Comparison of ENCODE assay signal across 1 cellular context in genomic region chr1:212689758-212690540, GRCh38.
TF ChIP-seq lines count a peak whose summit lies in the region.

No MANE protein-coding gene starts in this region.

TF ChIP-seq in HEK293, 187 proteins besides CTCF, POLR2A, EP300 and RAD21 (continued from another document):
- TF ChIP-seq, protein P1, sequence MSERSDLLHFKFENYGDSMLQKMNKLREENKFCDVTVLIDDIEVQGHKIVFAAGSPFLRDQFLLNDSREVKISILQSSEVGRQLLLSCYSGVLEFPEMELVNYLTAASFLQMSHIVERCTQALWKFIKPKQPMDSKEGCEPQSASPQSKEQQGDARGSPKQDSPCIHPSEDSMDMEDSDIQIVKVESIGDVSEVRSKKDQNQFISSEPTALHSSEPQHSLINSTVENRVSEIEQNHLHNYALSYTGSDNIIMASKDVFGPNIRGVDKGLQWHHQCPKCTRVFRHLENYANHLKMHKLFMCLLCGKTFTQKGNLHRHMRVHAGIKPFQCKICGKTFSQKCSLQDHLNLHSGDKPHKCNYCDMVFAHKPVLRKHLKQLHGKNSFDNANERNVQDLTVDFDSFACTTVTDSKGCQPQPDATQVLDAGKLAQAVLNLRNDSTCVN (tag by site-specific recombination; optimal IDR thresholded peaks at IDR 0.05), result no peak
- TF ChIP-seq, protein P2, sequence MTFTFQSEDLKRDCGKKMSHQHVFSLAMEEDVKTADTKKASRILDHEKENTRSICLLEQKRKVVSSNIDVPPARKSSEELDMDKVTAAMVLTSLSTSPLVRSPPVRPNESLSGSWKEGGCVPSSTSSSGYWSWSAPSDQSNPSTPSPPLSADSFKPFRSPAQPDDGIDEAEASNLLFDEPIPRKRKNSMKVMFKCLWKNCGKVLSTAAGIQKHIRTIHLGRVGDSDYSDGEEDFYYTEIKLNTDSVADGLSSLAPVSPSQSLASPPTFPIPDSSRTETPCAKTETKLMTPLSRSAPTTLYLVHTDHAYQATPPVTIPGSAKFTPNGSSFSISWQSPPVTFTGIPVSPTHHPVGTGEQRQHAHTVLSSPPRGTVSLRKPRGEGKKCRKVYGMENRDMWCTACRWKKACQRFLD (tag by site-specific recombination; IDR thresholded peaks at IDR 0.05), result no peak
- no peak for TF ChIP-seq ZNF140 (tag by site-specific recombination; IDR thresholded peaks at IDR 0.05)
- TF ChIP-seq ZNF571 (tag by site-specific recombination; IDR thresholded peaks at IDR 0.05), result no peak
- TF ChIP-seq ZNF837 (tag by site-specific recombination; IDR thresholded peaks at IDR 0.05), result no peak
- peak; percentile 31; the same call in 1 of the 2 replicates for TF ChIP-seq YY2 (tag by site-specific recombination; IDR thresholded peaks at IDR 0.05)
- TF ChIP-seq SALL2 (tag by site-specific recombination; IDR thresholded peaks at IDR 0.05; ENCODE audit: borderline replicate concordance), result no peak
- no peak for TF ChIP-seq ZNF548 (tag by site-specific recombination; IDR thresholded peaks at IDR 0.05)
- no peak for TF ChIP-seq ZNF133 (tag by site-specific recombination; IDR thresholded peaks at IDR 0.05)
- TF ChIP-seq MZF1 (tag by site-specific recombination; IDR thresholded peaks at IDR 0.05; ENCODE audit: borderline replicate concordance), result no peak
- peak; percentile 74; the same call in 1 of the 2 replicates for TF ChIP-seq ZNF473 (tag by site-specific recombination; IDR thresholded peaks at IDR 0.05)
- no peak for TF ChIP-seq ZNF138 (tag by site-specific recombination; IDR thresholded peaks at IDR 0.05; ENCODE audit: borderline replicate concordance)
- TF ChIP-seq ZNF501 (tag by site-specific recombination; IDR thresholded peaks at IDR 0.05), result no peak
- TF ChIP-seq ZNF621 (tag by site-specific recombination; IDR thresholded peaks at IDR 0.05), result peak; percentile 67; the same call in 1 of the 2 replicates
- no peak for TF ChIP-seq ZNF585B (tag by site-specific recombination; IDR thresholded peaks at IDR 0.05)
- TF ChIP-seq ZNF302 (tag by site-specific recombination; IDR thresholded peaks at IDR 0.05; ENCODE audit: low read depth), result no peak
- TF ChIP-seq ZNF707 (tag by site-specific recombination; IDR thresholded peaks at IDR 0.05), result no peak; the same call in 1 of the 2 replicates
- no peak for TF ChIP-seq ZNF549 (tag by site-specific recombination; IDR thresholded peaks at IDR 0.05)
TF ChIP-seq in HEK293: peak in this region for 9.
